ENCODE assay signal across 10 cellular contexts in the genomic region with DNA sequence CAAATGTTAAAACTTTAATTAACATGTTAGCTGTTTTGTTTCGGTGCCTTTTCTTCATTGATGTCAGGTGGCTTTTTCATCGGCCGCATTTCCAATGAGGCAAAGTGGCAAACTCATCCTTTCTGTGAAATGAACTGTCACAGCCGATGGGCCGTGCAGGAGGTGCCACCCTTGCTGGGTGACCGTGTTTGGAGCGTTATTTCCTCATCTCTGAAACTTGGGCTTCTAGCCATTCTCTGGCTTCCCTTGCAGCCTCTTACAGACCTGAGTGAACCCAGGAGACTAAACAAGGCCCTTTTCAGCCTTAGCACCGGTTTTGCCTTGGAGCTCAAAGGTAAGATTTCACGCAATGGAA. TPM values are rescaled to one million over a fixed set of nuclear protein-coding genes. Genes with fewer than 3 reads are reported as not detected.
DNase-seq lines count a peak whose midpoint lies in the region; ATAC-seq, FAIRE-seq and TF ChIP-seq lines count a peak whose summit lies in the region.
"Had no signal": no experiment of that assay in that cellular context is flagged by ENCODE, and none has a peak within 500 bp of the region (broad histone marks: within the 10 kb centered on the region; RNA-seq: fewer than 3 reads in every experiment).

No MANE protein-coding gene starts in this region.

- CTCF ChIA-PET in activated CD4-positive, alpha-beta T cell treated with anti-CD3 and anti-CD28 coated beads for 36 hours (lab: Charles Lee) = interaction anchor here (0.7 to 8.2 kb wide), 50 partner anchors 11 to 436 kb away, joined by 3 to 173 read pairs (median 4); a partner anchor contains a TSS

- TF ChIP-seq CTCF in ascending aorta (IDR thresholded peaks at IDR 0.05) (no peak), kidney (IDR thresholded peaks at IDR 0.05; ENCODE audit: borderline replicate concordance, extremely low read depth, insufficient read depth) (no peak)

- POLR2A ChIA-PET in activated CD4-positive, alpha-beta T cell treated with anti-CD3 and anti-CD28 coated beads for 36 hours (lab: Charles Lee) = interaction anchor here (0.8 to 1.0 kb wide), 2 partner anchors 55 to 419 kb away, joined by 3 to 4 read pairs; a partner anchor contains a TSS

- H3K27me3 Mint-ChIP-seq in activated CD4-positive, alpha-beta T cell treated with anti-CD3 and anti-CD28 coated beads, Interleukin-2, amount 10 ng/mL, durations not matched to agents 24 days and 14 days = peaks cover 1% of the 10 kb centered on the region
- H3K27me3 Mint-ChIP-seq in activated CD4-positive, alpha-beta T cell treated with anti-CD3 and anti-CD28 coated beads for 36 hours = peaks cover 4% of the 10 kb centered on the region

- FAIRE-seq in kidney (lab: Jason Lieb, UNC) = no peak

- H3K4me1 ChIP-seq in ascending aorta (peaks cover 0 to 3% of the 10 kb centered on the region in 2 donors), kidney (ENCODE audit: control insufficient read depth in 1 of 2, insufficient read depth in 1 of 2, low read depth in 1 of 2, low read length in 2 of 2) (peaks cover 0 to 2% of the 10 kb centered on the region in 2 donors), stomach smooth muscle (ENCODE audit: control insufficient read depth, insufficient read depth, low read length) (no peaks in the 10 kb centered on the region)

- H3K36me3 Mint-ChIP-seq in activated CD4-positive, alpha-beta T cell treated with anti-CD3 and anti-CD28 coated beads, Interleukin-2, amount 10 ng/mL, durations not matched to agents 24 days and 14 days (ENCODE audit: low read depth) = no peaks in the 10 kb centered on the region
- no peaks in the 10 kb centered on the region for H3K36me3 Mint-ChIP-seq in activated CD4-positive, alpha-beta T cell treated with anti-CD3 and anti-CD28 coated beads for 36 hours (ENCODE audit: low read depth)

- H3K4me1 Mint-ChIP-seq in activated CD4-positive, alpha-beta T cell treated with anti-CD3 and anti-CD28 coated beads, Interleukin-2, amount 10 ng/mL, durations not matched to agents 24 days and 14 days = peaks cover 6% of the 10 kb centered on the region
- peaks cover 5% of the 10 kb centered on the region for H3K4me1 Mint-ChIP-seq in activated CD4-positive, alpha-beta T cell treated with anti-CD3 and anti-CD28 coated beads for 36 hours

- ATAC-seq in activated CD4-positive, alpha-beta T cell treated with anti-CD3 and anti-CD28 coated beads for 36 hours = no peak
- ATAC-seq in GM21528 (IDR thresholded peaks at IDR 0.05; ENCODE audit: low FRiP score, unreplicated experiment) (no peak), GM19467 (IDR thresholded peaks at IDR 0.05; ENCODE audit: unreplicated experiment) (no peak)

- H3K4me3 ChIP-seq in ascending aorta = peak overlapping the region; percentile 31 to 48
- peak overlapping the region; percentile 57 to 59 for H3K4me3 ChIP-seq in kidney (ENCODE audit: low read length in 2 of 2)
- H3K4me3 ChIP-seq in stomach smooth muscle (ENCODE audit: low read length in 2 of 2) = peak overlapping the region; percentile 40 to 64

- no peaks in the 10 kb centered on the region for H3K9me3 ChIP-seq in ascending aorta
- H3K9me3 ChIP-seq in kidney (ENCODE audit: control insufficient read depth in 1 of 2, low read length in 2 of 2) = no peaks in the 10 kb centered on the region
- no peaks in the 10 kb centered on the region for H3K9me3 ChIP-seq in stomach smooth muscle (ENCODE audit: control insufficient read depth in 2 of 2, low read length in 2 of 2)

- no peaks in the 10 kb centered on the region for H3K9me3 Mint-ChIP-seq in activated CD4-positive, alpha-beta T cell treated with anti-CD3 and anti-CD28 coated beads, Interleukin-2, amount 10 ng/mL, durations not matched to agents 24 days and 14 days
- no peaks in the 10 kb centered on the region for H3K9me3 Mint-ChIP-seq in activated CD4-positive, alpha-beta T cell treated with anti-CD3 and anti-CD28 coated beads for 36 hours (ENCODE audit: low read depth)

- H3K27ac ChIP-seq in ascending aorta (no peak overlapping the region), kidney (ENCODE audit: low read depth in 2 of 2, low read length in 2 of 2) (no peak overlapping the region), stomach smooth muscle (ENCODE audit: low read length) (no peak overlapping the region)
- H3K27ac ChIP-seq: RWPE1 had no signal

- H3K9ac ChIP-seq in kidney (ENCODE audit: low read length in 2 of 2) (peak overlapping the region in 1 of 2 donors; percentile 54), stomach smooth muscle (ENCODE audit: low read length in 2 of 2) (no peak overlapping the region)

- no peaks in the 10 kb centered on the region for H3K27me3 ChIP-seq in ascending aorta
- no peaks in the 10 kb centered on the region for H3K27me3 ChIP-seq in stomach smooth muscle (ENCODE audit: control insufficient read depth in 1 of 2, insufficient read depth in 2 of 2, low read length in 2 of 2)

- H3K4me3 Mint-ChIP-seq in activated CD4-positive, alpha-beta T cell treated with anti-CD3 and anti-CD28 coated beads, Interleukin-2, amount 10 ng/mL, durations not matched to agents 24 days and 14 days = peak overlapping the region; percentile 28
- H3K4me3 Mint-ChIP-seq in activated CD4-positive, alpha-beta T cell treated with anti-CD3 and anti-CD28 coated beads for 36 hours = no peak overlapping the region

- intact Hi-C loops in activated CD4-positive, alpha-beta T cell treated with anti-CD3 and anti-CD28 coated beads, Interleukin-2, amount 10 ng/mL, durations not matched to agents 24 days and 14 days (cut with micrococcal nuclease) = loop anchor here (2.0 kb wide), 1 partner anchor 324 kb away; no protein-coding TSS in a partner anchor
- intact Hi-C loops in activated CD4-positive, alpha-beta T cell treated with anti-CD3 and anti-CD28 coated beads for 36 hours (cut with DNase I, micrococcal nuclease) = loop anchor here (2.0 kb wide), 3 partner anchors 56 to 398 kb away; a partner anchor contains a TSS
- intact Hi-C loops in ascending aorta (cut with DNase I) (loop anchor here (1.0 to 5.0 kb wide), 2 partner anchors 150 to 325 kb away; no protein-coding TSS in a partner anchor), kidney (cut with DNase I) (loop anchor here (5.0 kb wide), 1 partner anchor 155 kb away; no protein-coding TSS in a partner anchor)

- H3K36me3 ChIP-seq in ascending aorta (no peaks in the 10 kb centered on the region), kidney (ENCODE audit: control insufficient read depth in 1 of 2, insufficient read depth in 2 of 2, low read length in 2 of 2) (no peaks in the 10 kb centered on the region), stomach smooth muscle (ENCODE audit: control insufficient read depth in 2 of 2, insufficient read depth in 2 of 2, low read length in 2 of 2) (no peaks in the 10 kb centered on the region)

- H3K27ac Mint-ChIP-seq in activated CD4-positive, alpha-beta T cell treated with anti-CD3 and anti-CD28 coated beads, Interleukin-2, amount 10 ng/mL, durations not matched to agents 24 days and 14 days = no peak overlapping the region
- H3K27ac Mint-ChIP-seq in activated CD4-positive, alpha-beta T cell treated with anti-CD3 and anti-CD28 coated beads for 36 hours = no peak overlapping the region

- no peak for DNase-seq in activated CD4-positive, alpha-beta T cell treated with anti-CD3 and anti-CD28 coated beads, Interleukin-2, amount 10 ng/mL, durations not matched to agents 24 days and 14 days
- no peak for DNase-seq in activated CD4-positive, alpha-beta T cell treated with anti-CD3 and anti-CD28 coated beads for 36 hours
- no peak for DNase-seq in ascending aorta (ENCODE audit: low spot score in 2 of 2)
- no peak for DNase-seq in kidney
- no peak for DNase-seq in GF-D8 (lab: John Stamatoyannopoulos, UW)

RNA-seq across cellular contexts. Expression of a gene that starts 42.2 kb away (rescaled TPM):
- not detected in 2 replicates for total RNA-seq in activated CD4-positive, alpha-beta T cell treated with anti-CD3 and anti-CD28 coated beads, Interleukin-2, amount 10 ng/mL, durations not matched to agents 24 days and 14 days
- not detected for total RNA-seq in activated CD4-positive, alpha-beta T cell treated with anti-CD3 and anti-CD28 coated beads for 36 hours
- total RNA-seq in ascending aorta = not detected
- total RNA-seq in kidney = not detected
- polyA plus RNA-seq in kidney (ENCODE audit: insufficient read depth, low read depth, low replicate concordance) = not detected
- total RNA-seq: LHCN-M2 had no signal

RNA-seq across cellular contexts. Expression of a gene that starts 55.2 kb away (rescaled TPM):
- total RNA-seq in activated CD4-positive, alpha-beta T cell treated with anti-CD3 and anti-CD28 coated beads, Interleukin-2, amount 10 ng/mL, durations not matched to agents 24 days and 14 days = 24.1 and 25.0 TPM in 2 replicates
- 10 to 100 TPM; 20.2 to 23.0 TPM for total RNA-seq in activated CD4-positive, alpha-beta T cell treated with anti-CD3 and anti-CD28 coated beads for 36 hours
- total RNA-seq in ascending aorta (21.8 TPM), kidney (2.6 TPM)
- 2.4 TPM for polyA plus RNA-seq in kidney (ENCODE audit: insufficient read depth, low read depth, low replicate concordance)
